Comparison of ENCODE assay signal across 8 cellular contexts in the genomic region with DNA sequence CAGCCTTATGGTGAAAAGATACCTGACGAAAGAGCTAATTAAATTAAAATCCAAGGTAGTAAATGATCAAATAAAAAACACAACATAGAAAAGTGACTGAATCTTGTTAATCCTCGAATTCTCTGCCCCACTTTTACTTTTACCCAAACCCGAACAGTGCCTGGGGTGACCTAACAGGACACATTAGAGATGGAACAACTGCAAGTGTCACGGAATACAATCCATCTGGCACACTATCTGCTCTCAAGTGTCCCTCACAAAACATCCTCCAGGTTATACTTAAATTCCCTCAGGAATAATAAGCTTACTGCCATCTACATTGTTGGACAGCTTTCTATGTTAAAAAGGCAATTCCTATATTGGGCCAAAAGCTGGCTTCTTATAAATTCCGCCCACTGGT.
"Had no signal": no experiment of that assay in that cellular context is flagged by ENCODE, and none has a peak within 500 bp of the region (broad histone marks: within the 10 kb centered on the region; RNA-seq: fewer than 3 reads in every experiment).

No MANE protein-coding gene starts in this region.

- H2AFZ ChIP-seq: GM23248 had no signal

- ATAC-seq: HCT116 had no signal

- H3K4me1 ChIP-seq: HAP-1 had no signal

- H3K36me3 ChIP-seq: HAP-1 had no signal

- H3K9me3 ChIP-seq: HAP-1 had no signal

- H3K27ac ChIP-seq: GM23248 had no signal

- H3K4me3 ChIP-seq: GM23248, HAP-1 had no signal

- H3K27ac Mint-ChIP-seq: HFFc6 had no signal

- H3K4me3 Mint-ChIP-seq: H9, HFFc6 had no signal

- DNase-seq: GM23248, GOT3, H7, H9, HCEC 1CT, HFFc6 had no signal

- H3K9me3 Mint-ChIP-seq: H9, HFFc6 had no signal
